In the genomic region with DNA sequence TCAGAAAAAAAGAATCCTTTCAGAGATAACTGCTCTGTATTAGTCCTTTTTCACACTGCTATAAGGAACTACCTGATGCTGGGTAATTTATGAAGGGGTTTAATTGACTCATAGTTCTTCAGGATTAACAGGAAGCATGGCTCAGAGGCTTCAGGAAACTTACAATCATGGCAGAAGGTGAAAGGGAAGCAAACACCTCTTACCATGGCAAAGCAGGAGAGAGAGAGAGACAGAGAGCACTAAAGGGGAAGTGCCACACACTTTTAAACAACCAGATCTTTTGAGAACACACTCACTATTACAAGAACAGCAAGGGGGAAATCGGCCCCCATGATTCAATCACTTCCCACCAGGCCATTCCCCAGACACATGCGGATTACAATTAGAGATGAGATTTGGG, we compare ENCODE assay signal across 23 cellular contexts.
A peak's percentile ranks its signal among the peaks of the same experiment; 100 is the strongest.
DNase-seq lines count a peak whose midpoint lies in the region; ATAC-seq, FAIRE-seq and TF ChIP-seq lines count a peak whose summit lies in the region.
"Had no signal": no experiment of that assay in that cellular context is flagged by ENCODE, and none has a peak within 500 bp of the region (broad histone marks: within the 10 kb centered on the region; RNA-seq: fewer than 3 reads in every experiment).

No MANE protein-coding gene starts in this region.

- no peak for TF ChIP-seq EP300 in A549 (IDR thresholded peaks at IDR 0.05)

- POLR2A ChIA-PET in A549 (lab: Yijun Ruan, JAX), result no interaction called here

- H3K4me1 Mint-ChIP-seq in HFFc6 (ENCODE audit: low read depth) (peaks cover 86% of the 10 kb centered on the region), astrocyte (ENCODE audit: low read depth, unreplicated experiment) (peaks cover 27% of the 10 kb centered on the region)

- no peaks in the 10 kb centered on the region for H3K27me3 Mint-ChIP-seq in HFFc6 (ENCODE audit: insufficient read depth)
- H3K27me3 Mint-ChIP-seq in astrocyte (ENCODE audit: low read depth, unreplicated experiment), result no peaks in the 10 kb centered on the region

- TF ChIP-seq POLR2A in A549 (IDR thresholded peaks at IDR 0.05; ENCODE audit: low read length), result no peak

- H3K4me1 ChIP-seq in A549 (0 out of 3 replicates have a peak, but pooled peaks cover 3% of the 10 kb centered on the region), astrocyte (ENCODE audit: insufficient read depth, low read length) (peaks cover 12% of the 10 kb centered on the region)
- H3K4me1 ChIP-seq in effector memory CD4-positive, alpha-beta T cell (ENCODE audit: control insufficient read depth, insufficient read depth, low read length, poor library complexity, severe bottlenecking), result no peaks in the 10 kb centered on the region
- H3K4me1 ChIP-seq: BLaER1, HAP-1 had no signal

- H3K4me3 Mint-ChIP-seq in HFFc6 (no peak overlapping the region), astrocyte (ENCODE audit: unreplicated experiment) (no peak overlapping the region)
- H3K4me3 Mint-ChIP-seq: CD4-positive, alpha-beta memory T cell had no signal

- no peak for TF ChIP-seq RAD21 in A549 (conservative IDR thresholded peaks at IDR 0.05 in 1 of 2, IDR thresholded peaks at IDR 0.05 in 1 of 2)

- peak overlapping the region; percentile 31 for H3K27ac Mint-ChIP-seq in HFFc6
- H3K27ac Mint-ChIP-seq in astrocyte (ENCODE audit: unreplicated experiment), result no peak overlapping the region
- H3K27ac Mint-ChIP-seq: CD4-positive, alpha-beta memory T cell had no signal

- CTCF ChIA-PET in A549 (lab: Yijun Ruan, JAX), result interaction anchor here (1.0 to 1.2 kb wide), 3 partner anchors 10 to 16 kb away, joined by 3 to 5 read pairs (median 3); no protein-coding TSS in a partner anchor

- H3K4me2 ChIP-seq in A549 (no peak overlapping the region), astrocyte (ENCODE audit: low read length) (peak overlapping the region; percentile 79)
- H3K4me2 ChIP-seq: BLaER1 had no signal

- H3K36me3 Mint-ChIP-seq in HFFc6 (ENCODE audit: low read depth) (peaks cover 31% of the 10 kb centered on the region), astrocyte (ENCODE audit: low read depth, unreplicated experiment) (no peaks in the 10 kb centered on the region)
- H3K36me3 Mint-ChIP-seq: CD4-positive, alpha-beta memory T cell had no signal

- peak overlapping the region in 1 of 2 experiments; percentile 19; a peak in 2 of 6 replicates for H3K27ac ChIP-seq in A549
- H3K27ac ChIP-seq in astrocyte (ENCODE audit: low read depth, low read length), result no peak overlapping the region
- no peak overlapping the region for H3K27ac ChIP-seq in effector memory CD4-positive, alpha-beta T cell (ENCODE audit: insufficient read depth, low read length, poor library complexity, severe bottlenecking)
- H3K27ac ChIP-seq: BLaER1 had no signal

- H3K9me3 Mint-ChIP-seq in HFFc6 (no peaks in the 10 kb centered on the region), astrocyte (ENCODE audit: unreplicated experiment) (peaks cover 2% of the 10 kb centered on the region)

- peaks cover 55% of the 10 kb centered on the region for H3K79me2 ChIP-seq in astrocyte (ENCODE audit: insufficient read depth, low read length)

- WGBS in A549 (ENCODE audit: missing lambda C conversion rate), result 88% methylated on average over 2 of the region's 2 CpGs

- no peaks in the 10 kb centered on the region for H4K20me1 ChIP-seq in astrocyte (ENCODE audit: insufficient read depth, low read length)
- H4K20me1 ChIP-seq: BLaER1 had no signal

- H3K27me3 ChIP-seq in astrocyte (ENCODE audit: insufficient read depth, low read length), result no peaks in the 10 kb centered on the region
- no peaks in the 10 kb centered on the region for H3K27me3 ChIP-seq in effector memory CD4-positive, alpha-beta T cell (replicated peaks; ENCODE audit: control insufficient read depth, insufficient read depth, low read length, poor library complexity, severe bottlenecking)
- H3K27me3 ChIP-seq: BLaER1 had no signal

- ATAC-seq in A549, result no peak
- no peak for ATAC-seq in HG03520 (IDR thresholded peaks at IDR 0.05; ENCODE audit: unreplicated experiment)
- ATAC-seq in HG03565 (IDR thresholded peaks at IDR 0.05; ENCODE audit: unreplicated experiment), result no peak
- ATAC-seq: SK-N-SH treated with all-trans-retinoic acid at 6 μM for 48 hours had no signal

- no peak for TF ChIP-seq CTCF in A549 (IDR thresholded peaks at IDR 0.05)
- TF ChIP-seq CTCF in HFFc6 (IDR thresholded peaks at IDR 0.05), result no peak
- no peak for TF ChIP-seq CTCF in astrocyte (IDR thresholded peaks at IDR 0.05; ENCODE audit: insufficient read depth, low read depth, low read length)

- H3K9me3 ChIP-seq in A549 (peaks cover 12% of the 10 kb centered on the region; the same call in 2 of the 3 replicates), astrocyte (ENCODE audit: insufficient read depth, low read depth, low read length) (no peaks in the 10 kb centered on the region)
- H3K9me3 ChIP-seq in effector memory CD4-positive, alpha-beta T cell (ENCODE audit: control insufficient read depth, low read length), result no peaks in the 10 kb centered on the region
- H3K9me3 ChIP-seq: BLaER1, HAP-1 had no signal

- FAIRE-seq in A549 (lab: Jason Lieb, UNC), result peak; percentile 59
- FAIRE-seq in astrocyte (lab: Jason Lieb, UNC), result no peak

- H3K9ac ChIP-seq in astrocyte (ENCODE audit: low read length), result no peak overlapping the region
- H3K9ac ChIP-seq: BLaER1 had no signal

- H3K4me3 ChIP-seq in A549 (no peak overlapping the region), astrocyte (ENCODE audit: insufficient read depth, low read depth, low read length) (no peak overlapping the region)
- no peak overlapping the region for H3K4me3 ChIP-seq in effector memory CD4-positive, alpha-beta T cell (ENCODE audit: insufficient read depth, low read depth, low read length, poor library complexity, severe bottlenecking)
- H3K4me3 ChIP-seq: BLaER1, HAP-1 had no signal

- H2AFZ ChIP-seq in astrocyte (ENCODE audit: low read depth, low read length), result no peak overlapping the region

- no peak for DNase-seq in A549 (ENCODE audit: low read depth in 1 of 2, low spot score in 1 of 2)
- DNase-seq in HFFc6, result no peak
- DNase-seq in astrocyte (ENCODE audit: low read depth), result no peak
- peak; percentile 63 for DNase-seq in kidney tubule cell (ENCODE audit: low spot score)
- DNase-seq in NCI-H2227 treated with DMSO at 0.1 percent for 48 hours (lab: John Stamatoyannopoulos, UW), result no peak
- DNase-seq in effector memory CD4-positive, alpha-beta T cell, result no peak
- DNase-seq: CD4-positive, alpha-beta memory T cell; DMS53; EL; NCI-H1105; NCI-H1694; NCI-H2081 treated with DMSO at 0.1 percent for 48 hours; NCI-H510A; NCI-H748 treated with DMSO at 0.1 percent for 48 hours; NK-92 treated with Interleukin-12 subunit alpha and Interleukin-12 subunit beta, amount 100 ng/mL, for 24 hours; OCI-M1; RPMI8226; SIG-M5 had no signal

- H3K36me3 ChIP-seq in astrocyte (ENCODE audit: insufficient read depth, low read length), result no peaks in the 10 kb centered on the region
- no peaks in the 10 kb centered on the region for H3K36me3 ChIP-seq in effector memory CD4-positive, alpha-beta T cell (ENCODE audit: control insufficient read depth, insufficient read depth, low read length)
- H3K36me3 ChIP-seq: BLaER1, HAP-1 had no signal

TF ChIP-seq in A549, 52 proteins besides CTCF, POLR2A, EP300 and RAD21 (continues in another document):
- no peak for TF ChIP-seq RARB (CRISPR knock-in tag; IDR thresholded peaks at IDR 0.05)
- TF ChIP-seq RFX5 (IDR thresholded peaks at IDR 0.05), result no peak
- TF ChIP-seq MYC (IDR thresholded peaks at IDR 0.05; ENCODE audit: borderline replicate concordance, low read length), result no peak
- TF ChIP-seq KDM5A (IDR thresholded peaks at IDR 0.05), result no peak
- no peak for TF ChIP-seq TFCP2L1 (CRISPR knock-in tag; IDR thresholded peaks at IDR 0.05)
- no peak for TF ChIP-seq ZNF302 (CRISPR knock-in tag; IDR thresholded peaks at IDR 0.05)
- no peak for TF ChIP-seq CEBPB (IDR thresholded peaks at IDR 0.05)
- no peak for TF ChIP-seq CBX2 (IDR thresholded peaks at IDR 0.05; ENCODE audit: borderline replicate concordance, low read depth)
- no peak for TF ChIP-seq CHD4 (IDR thresholded peaks at IDR 0.05; ENCODE audit: borderline replicate concordance)
- TF ChIP-seq REST (IDR thresholded peaks at IDR 0.05), result no peak
- TF ChIP-seq EHMT2 (IDR thresholded peaks at IDR 0.05; ENCODE audit: low read depth), result no peak
- no peak for TF ChIP-seq GATA3 (IDR thresholded peaks at IDR 0.05; ENCODE audit: borderline replicate concordance)
- TF ChIP-seq RNF2 (IDR thresholded peaks at IDR 0.05; ENCODE audit: borderline replicate concordance, low read depth), result no peak
- TF ChIP-seq ATOH8 (CRISPR knock-in tag; IDR thresholded peaks at IDR 0.05; ENCODE audit: low read depth), result no peak
- no peak for TF ChIP-seq MAZ (IDR thresholded peaks at IDR 0.05; ENCODE audit: borderline replicate concordance, low read depth, low read length)
